1 cellular context compared by ENCODE assay signal in the genomic region with DNA sequence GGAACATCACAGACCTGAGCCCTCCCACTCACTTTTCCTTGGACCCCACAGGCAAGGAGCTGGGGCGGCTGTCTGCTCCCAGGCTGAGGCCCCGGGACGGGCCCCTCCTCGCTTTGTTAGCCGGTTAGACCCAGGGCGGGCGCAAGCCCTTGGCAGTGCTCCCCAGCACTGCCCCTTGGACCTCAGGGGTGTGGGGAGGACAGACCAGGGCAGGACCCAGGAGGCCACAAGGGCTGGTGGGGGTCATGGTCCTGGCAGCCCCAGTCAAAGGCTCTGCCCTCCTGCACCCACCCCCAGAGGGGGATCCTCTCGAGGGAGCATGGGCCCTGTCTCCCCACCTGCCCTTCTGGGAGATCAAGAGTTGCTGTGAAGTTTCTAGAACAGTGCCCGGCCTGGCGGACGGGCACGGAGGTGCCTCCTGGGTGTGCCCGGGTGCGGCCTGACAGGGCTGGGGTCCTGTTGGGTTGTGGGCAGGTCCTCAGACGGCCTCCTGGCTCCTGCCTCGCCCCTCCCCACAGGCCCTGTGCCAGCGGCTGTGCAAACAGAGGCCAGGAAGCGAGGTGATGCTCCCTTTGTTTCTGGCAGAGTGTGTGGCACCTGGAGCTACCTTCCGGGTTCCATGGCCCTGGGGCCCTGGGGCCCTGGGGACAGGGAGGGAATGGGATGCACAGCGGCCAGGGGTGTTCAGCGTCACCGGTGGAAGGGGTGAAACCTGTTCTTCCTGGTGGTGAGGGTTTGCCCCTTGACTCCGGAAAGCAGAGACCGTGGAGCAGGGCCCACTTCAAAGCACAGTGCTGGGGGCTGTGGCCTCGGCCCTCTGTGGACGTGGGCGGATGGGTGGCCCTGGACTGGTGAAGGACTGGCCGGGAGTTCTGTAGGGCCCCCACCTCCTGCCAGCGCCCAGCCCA.
TF ChIP-seq lines count a peak whose summit lies in the region.

No MANE protein-coding gene starts in this region.

TF ChIP-seq in HepG2, 621 proteins besides CTCF, POLR2A, EP300 and RAD21 (continued from another document and continues in another):
- TF ChIP-seq, protein P1, sequence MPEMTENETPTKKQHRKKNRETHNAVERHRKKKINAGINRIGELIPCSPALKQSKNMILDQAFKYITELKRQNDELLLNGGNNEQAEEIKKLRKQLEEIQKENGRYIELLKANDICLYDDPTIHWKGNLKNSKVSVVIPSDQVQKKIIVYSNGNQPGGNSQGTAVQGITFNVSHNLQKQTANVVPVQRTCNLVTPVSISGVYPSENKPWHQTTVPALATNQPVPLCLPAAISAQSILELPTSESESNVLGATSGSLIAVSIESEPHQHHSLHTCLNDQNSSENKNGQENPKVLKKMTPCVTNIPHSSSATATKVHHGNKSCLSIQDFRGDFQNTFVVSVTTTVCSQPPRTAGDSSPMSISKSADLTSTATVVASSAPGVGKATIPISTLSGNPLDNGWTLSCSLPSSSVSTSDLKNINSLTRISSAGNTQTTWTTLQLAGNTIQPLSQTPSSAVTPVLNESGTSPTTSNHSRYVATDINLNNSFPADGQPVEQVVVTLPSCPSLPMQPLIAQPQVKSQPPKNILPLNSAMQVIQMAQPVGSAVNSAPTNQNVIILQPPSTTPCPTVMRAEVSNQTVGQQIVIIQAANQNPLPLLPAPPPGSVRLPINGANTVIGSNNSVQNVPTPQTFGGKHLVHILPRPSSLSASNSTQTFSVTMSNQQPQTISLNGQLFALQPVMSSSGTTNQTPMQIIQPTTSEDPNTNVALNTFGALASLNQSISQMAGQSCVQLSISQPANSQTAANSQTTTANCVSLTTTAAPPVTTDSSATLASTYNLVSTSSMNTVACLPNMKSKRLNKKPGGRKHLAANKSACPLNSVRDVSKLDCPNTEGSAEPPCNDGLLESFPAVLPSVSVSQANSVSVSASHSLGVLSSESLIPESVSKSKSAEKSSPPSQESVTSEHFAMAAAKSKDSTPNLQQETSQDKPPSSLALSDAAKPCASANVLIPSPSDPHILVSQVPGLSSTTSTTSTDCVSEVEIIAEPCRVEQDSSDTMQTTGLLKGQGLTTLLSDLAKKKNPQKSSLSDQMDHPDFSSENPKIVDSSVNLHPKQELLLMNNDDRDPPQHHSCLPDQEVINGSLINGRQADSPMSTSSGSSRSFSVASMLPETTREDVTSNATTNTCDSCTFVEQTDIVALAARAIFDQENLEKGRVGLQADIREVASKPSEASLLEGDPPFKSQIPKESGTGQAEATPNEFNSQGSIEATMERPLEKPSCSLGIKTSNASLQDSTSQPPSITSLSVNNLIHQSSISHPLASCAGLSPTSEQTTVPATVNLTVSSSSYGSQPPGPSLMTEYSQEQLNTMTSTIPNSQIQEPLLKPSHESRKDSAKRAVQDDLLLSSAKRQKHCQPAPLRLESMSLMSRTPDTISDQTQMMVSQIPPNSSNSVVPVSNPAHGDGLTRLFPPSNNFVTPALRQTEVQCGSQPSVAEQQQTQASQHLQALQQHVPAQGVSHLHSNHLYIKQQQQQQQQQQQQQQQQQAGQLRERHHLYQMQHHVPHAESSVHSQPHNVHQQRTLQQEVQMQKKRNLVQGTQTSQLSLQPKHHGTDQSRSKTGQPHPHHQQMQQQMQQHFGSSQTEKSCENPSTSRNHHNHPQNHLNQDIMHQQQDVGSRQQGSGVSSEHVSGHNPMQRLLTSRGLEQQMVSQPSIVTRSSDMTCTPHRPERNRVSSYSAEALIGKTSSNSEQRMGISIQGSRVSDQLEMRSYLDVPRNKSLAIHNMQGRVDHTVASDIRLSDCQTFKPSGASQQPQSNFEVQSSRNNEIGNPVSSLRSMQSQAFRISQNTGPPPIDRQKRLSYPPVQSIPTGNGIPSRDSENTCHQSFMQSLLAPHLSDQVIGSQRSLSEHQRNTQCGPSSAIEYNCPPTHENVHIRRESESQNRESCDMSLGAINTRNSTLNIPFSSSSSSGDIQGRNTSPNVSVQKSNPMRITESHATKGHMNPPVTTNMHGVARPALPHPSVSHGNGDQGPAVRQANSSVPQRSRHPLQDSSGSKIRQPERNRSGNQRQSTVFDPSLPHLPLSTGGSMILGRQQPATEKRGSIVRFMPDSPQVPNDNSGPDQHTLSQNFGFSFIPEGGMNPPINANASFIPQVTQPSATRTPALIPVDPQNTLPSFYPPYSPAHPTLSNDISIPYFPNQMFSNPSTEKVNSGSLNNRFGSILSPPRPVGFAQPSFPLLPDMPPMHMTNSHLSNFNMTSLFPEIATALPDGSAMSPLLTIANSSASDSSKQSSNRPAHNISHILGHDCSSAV (CRISPR knock-in tag; IDR thresholded peaks at IDR 0.05; ENCODE audit: borderline replicate concordance), result no peak
- TF ChIP-seq ZNF891 (CRISPR knock-in tag; IDR thresholded peaks at IDR 0.05) (0 out of 2 replicates have a peak, but pooled peaks have one; percentile 67), AKAP8 (CRISPR knock-in tag; IDR thresholded peaks at IDR 0.05) (peak; percentile 86), NFYB (CRISPR knock-in tag; IDR thresholded peaks at IDR 0.05) (no peak), SOX6 (IDR thresholded peaks at IDR 0.05) (no peak), SOX6 (CRISPR knock-in tag; IDR thresholded peaks at IDR 0.05) (peak; percentile 87), IRF2 (CRISPR knock-in tag; IDR thresholded peaks at IDR 0.05) (no peak; the same call in 1 of the 2 replicates), SMAD3 (CRISPR knock-in tag; IDR thresholded peaks at IDR 0.05) (no peak; the same call in none of the 2 replicates), HOXA3 (CRISPR knock-in tag; IDR thresholded peaks at IDR 0.05) (no peak), ZNF256 (CRISPR knock-in tag; conservative IDR thresholded peaks at IDR 0.05) (no peak), MXD4 (CRISPR knock-in tag; IDR thresholded peaks at IDR 0.05) (peak; percentile 18; the same call in 1 of the 2 replicates)
- TF ChIP-seq, protein P2, sequence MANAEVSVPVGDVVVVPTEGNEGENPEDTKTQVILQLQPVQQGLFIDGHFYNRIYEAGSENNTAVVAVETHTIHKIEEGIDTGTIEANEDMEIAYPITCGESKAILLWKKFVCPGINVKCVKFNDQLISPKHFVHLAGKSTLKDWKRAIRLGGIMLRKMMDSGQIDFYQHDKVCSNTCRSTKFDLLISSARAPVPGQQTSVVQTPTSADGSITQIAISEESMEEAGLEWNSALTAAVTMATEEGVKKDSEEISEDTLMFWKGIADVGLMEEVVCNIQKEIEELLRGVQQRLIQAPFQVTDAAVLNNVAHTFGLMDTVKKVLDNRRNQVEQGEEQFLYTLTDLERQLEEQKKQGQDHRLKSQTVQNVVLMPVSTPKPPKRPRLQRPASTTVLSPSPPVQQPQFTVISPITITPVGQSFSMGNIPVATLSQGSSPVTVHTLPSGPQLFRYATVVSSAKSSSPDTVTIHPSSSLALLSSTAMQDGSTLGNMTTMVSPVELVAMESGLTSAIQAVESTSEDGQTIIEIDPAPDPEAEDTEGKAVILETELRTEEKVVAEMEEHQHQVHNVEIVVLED (CRISPR knock-in tag; IDR thresholded peaks at IDR 0.05; ENCODE audit: borderline replicate concordance), result peak; percentile 3; the same call in 1 of the 2 replicates
- TF ChIP-seq, protein P3, sequence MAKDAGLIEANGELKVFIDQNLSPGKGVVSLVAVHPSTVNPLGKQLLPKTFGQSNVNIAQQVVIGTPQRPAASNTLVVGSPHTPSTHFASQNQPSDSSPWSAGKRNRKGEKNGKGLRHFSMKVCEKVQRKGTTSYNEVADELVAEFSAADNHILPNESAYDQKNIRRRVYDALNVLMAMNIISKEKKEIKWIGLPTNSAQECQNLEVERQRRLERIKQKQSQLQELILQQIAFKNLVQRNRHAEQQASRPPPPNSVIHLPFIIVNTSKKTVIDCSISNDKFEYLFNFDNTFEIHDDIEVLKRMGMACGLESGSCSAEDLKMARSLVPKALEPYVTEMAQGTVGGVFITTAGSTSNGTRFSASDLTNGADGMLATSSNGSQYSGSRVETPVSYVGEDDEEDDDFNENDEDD (CRISPR knock-in tag; IDR thresholded peaks at IDR 0.05; ENCODE audit: borderline replicate concordance), result no peak
- TF ChIP-seq, protein P4, sequence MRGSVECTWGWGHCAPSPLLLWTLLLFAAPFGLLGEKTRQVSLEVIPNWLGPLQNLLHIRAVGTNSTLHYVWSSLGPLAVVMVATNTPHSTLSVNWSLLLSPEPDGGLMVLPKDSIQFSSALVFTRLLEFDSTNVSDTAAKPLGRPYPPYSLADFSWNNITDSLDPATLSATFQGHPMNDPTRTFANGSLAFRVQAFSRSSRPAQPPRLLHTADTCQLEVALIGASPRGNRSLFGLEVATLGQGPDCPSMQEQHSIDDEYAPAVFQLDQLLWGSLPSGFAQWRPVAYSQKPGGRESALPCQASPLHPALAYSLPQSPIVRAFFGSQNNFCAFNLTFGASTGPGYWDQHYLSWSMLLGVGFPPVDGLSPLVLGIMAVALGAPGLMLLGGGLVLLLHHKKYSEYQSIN (CRISPR knock-in tag; IDR thresholded peaks at IDR 0.05; ENCODE audit: borderline replicate concordance), result no peak
- TF ChIP-seq, protein P5, sequence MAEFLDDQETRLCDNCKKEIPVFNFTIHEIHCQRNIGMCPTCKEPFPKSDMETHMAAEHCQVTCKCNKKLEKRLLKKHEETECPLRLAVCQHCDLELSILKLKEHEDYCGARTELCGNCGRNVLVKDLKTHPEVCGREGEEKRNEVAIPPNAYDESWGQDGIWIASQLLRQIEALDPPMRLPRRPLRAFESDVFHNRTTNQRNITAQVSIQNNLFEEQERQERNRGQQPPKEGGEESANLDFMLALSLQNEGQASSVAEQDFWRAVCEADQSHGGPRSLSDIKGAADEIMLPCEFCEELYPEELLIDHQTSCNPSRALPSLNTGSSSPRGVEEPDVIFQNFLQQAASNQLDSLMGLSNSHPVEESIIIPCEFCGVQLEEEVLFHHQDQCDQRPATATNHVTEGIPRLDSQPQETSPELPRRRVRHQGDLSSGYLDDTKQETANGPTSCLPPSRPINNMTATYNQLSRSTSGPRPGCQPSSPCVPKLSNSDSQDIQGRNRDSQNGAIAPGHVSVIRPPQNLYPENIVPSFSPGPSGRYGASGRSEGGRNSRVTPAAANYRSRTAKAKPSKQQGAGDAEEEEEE (CRISPR knock-in tag; IDR thresholded peaks at IDR 0.05; ENCODE audit: borderline replicate concordance), result no peak
- TF ChIP-seq, protein P6, sequence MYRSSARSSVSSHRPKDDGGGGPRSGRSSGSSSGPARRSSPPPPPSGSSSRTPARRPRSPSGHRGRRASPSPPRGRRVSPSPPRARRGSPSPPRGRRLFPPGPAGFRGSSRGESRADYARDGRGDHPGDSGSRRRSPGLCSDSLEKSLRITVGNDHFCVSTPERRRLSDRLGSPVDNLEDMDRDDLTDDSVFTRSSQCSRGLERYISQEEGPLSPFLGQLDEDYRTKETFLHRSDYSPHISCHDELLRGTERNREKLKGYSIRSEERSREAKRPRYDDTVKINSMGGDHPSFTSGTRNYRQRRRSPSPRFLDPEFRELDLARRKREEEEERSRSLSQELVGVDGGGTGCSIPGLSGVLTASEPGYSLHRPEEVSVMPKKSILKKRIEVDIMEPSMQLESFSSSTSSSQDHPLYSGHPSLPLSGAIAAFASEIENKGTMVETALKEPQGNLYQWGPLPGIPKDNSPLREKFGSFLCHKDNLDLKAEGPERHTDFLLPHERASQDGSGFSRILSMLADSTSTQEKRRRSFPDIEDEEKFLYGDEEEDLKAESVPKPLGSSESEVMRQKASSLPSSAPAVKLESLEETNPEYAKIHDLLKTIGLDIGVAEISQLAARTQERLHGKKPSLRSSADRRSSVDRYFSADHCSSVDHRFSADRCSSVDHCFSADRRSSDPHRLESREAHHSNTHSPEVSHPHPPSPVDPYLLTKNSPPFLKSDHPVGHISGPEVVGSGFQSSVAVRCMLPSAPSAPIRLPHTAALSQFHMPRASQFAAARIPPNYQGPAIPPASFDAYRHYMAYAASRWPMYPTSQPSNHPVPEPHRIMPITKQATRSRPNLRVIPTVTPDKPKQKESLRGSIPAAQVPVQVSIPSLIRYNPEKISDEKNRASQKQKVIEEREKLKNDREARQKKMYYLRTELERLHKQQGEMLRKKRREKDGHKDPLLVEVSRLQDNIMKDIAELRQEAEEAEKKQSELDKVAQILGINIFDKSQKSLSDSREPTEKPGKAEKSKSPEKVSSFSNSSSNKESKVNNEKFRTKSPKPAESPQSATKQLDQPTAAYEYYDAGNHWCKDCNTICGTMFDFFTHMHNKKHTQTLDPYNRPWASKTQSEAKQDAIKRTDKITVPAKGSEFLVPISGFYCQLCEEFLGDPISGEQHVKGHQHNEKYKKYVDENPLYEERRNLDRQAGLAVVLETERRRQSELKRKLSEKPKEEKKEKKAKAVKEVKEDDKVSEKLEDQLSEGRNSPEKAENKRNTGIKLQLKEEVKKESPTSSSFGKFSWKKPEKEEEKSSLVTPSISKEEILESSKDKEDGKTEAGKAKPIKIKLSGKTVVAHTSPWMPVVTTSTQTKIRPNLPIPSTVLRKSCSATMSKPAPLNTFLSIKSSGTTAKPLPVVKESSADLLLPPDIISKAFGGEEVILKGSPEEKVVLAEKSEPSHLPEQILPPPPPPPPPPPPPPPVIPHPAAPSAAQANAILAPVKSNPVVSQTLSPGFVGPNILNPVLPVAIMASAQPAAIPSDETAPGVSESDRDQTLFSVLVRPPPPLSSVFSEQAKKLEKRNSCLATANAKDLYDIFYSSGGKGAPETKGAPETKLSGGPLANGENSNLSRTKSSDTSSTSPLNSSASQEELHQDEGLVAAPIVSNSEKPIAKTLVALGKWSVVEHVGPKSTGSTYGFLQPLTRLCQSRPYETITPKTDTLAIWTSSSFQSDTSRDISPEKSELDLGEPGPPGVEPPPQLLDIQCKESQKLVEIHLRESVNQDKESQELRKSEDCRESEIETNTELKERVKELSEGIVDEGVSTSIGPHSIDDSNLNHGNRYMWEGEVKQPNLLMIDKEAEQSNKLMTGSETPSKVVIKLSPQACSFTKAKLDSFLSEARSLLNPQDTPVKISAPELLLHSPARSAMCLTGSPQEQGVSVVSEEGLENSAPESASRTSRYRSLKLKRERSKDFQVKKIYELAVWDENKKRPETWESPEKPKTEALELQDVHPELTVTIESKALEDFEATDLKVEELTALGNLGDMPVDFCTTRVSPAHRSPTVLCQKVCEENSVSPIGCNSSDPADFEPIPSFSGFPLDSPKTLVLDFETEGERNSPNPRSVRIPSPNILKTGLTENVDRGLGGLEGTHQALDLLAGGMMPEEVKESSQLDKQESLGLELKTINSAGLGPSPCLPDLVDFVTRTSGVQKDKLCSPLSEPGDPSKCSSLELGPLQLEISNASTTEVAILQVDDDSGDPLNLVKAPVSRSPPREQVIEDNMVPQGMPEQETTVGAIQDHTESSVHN (CRISPR knock-in tag; IDR thresholded peaks at IDR 0.05), result no peak
- TF ChIP-seq, protein P7, sequence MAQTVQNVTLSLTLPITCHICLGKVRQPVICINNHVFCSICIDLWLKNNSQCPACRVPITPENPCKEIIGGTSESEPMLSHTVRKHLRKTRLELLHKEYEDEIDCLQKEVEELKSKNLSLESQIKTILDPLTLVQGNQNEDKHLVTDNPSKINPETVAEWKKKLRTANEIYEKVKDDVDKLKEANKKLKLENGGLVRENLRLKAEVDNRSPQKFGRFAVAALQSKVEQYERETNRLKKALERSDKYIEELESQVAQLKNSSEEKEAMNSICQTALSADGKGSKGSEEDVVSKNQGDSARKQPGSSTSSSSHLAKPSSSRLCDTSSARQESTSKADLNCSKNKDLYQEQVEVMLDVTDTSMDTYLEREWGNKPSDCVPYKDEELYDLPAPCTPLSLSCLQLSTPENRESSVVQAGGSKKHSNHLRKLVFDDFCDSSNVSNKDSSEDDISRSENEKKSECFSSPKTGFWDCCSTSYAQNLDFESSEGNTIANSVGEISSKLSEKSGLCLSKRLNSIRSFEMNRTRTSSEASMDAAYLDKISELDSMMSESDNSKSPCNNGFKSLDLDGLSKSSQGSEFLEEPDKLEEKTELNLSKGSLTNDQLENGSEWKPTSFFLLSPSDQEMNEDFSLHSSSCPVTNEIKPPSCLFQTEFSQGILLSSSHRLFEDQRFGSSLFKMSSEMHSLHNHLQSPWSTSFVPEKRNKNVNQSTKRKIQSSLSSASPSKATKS (CRISPR knock-in tag; IDR thresholded peaks at IDR 0.05), result no peak; the same call in 1 of the 2 replicates
